In genomic region chr20:1817577-1818211, GRCh38 we compare ENCODE assay signal across 2 cellular contexts.
TF ChIP-seq lines count a peak whose summit lies in the region.

No MANE protein-coding gene starts in this region.

TF ChIP-seq in H1, 55 proteins besides CTCF, POLR2A, EP300 and RAD21 (continued from another document):
- TF ChIP-seq ATF3 (IDR thresholded peaks at IDR 0.05; ENCODE audit: insufficient read depth, low read depth, low read length) = no peak
- TF ChIP-seq GABPA (IDR thresholded peaks at IDR 0.05; ENCODE audit: borderline replicate concordance, insufficient read depth, low read length) = no peak
- TF ChIP-seq BACH1 (IDR thresholded peaks at IDR 0.05; ENCODE audit: low read length) = no peak
- no peak for TF ChIP-seq NRF1 (IDR thresholded peaks at IDR 0.05; ENCODE audit: low read depth, low read length)
- TF ChIP-seq GTF2F1 (IDR thresholded peaks at IDR 0.05; ENCODE audit: borderline replicate concordance, low read depth, low read length) = no peak
- no peak for TF ChIP-seq SIRT6 (IDR thresholded peaks at IDR 0.05; ENCODE audit: low read length)
- no peak for TF ChIP-seq JUN (IDR thresholded peaks at IDR 0.05; ENCODE audit: low read depth, low read length)
- TF ChIP-seq TCF12 (IDR thresholded peaks at IDR 0.05; ENCODE audit: low read depth, low read length) = no peak
- TF ChIP-seq EZH2 (IDR thresholded peaks at IDR 0.05; ENCODE audit: low read depth, low read length, severe bottlenecking) = no peak
- no peak for TF ChIP-seq KDM5A (IDR thresholded peaks at IDR 0.05; ENCODE audit: low read length)

TF ChIP-seq in WTC11, 78 proteins besides CTCF, POLR2A, EP300 and RAD21 (continued from another document):
- TF ChIP-seq AFF4 (CRISPR knock-in tag; IDR thresholded peaks at IDR 0.05; ENCODE audit: borderline replicate concordance) (no peak), CREM (CRISPR knock-in tag; IDR thresholded peaks at IDR 0.05) (no peak), TCF7 (CRISPR knock-in tag; IDR thresholded peaks at IDR 0.05; ENCODE audit: low read depth) (no peak), MAX (CRISPR knock-in tag; IDR thresholded peaks at IDR 0.05) (no peak), ZSCAN18 (CRISPR knock-in tag; IDR thresholded peaks at IDR 0.05) (no peak), SOX15 (CRISPR knock-in tag; IDR thresholded peaks at IDR 0.05) (no peak), CBFB (CRISPR knock-in tag; IDR thresholded peaks at IDR 0.05; ENCODE audit: low read depth) (no peak), FOXP4 (CRISPR knock-in tag; IDR thresholded peaks at IDR 0.05) (no peak)
